Comparison of ENCODE assay signal across 13 cellular contexts in the genomic region with DNA sequence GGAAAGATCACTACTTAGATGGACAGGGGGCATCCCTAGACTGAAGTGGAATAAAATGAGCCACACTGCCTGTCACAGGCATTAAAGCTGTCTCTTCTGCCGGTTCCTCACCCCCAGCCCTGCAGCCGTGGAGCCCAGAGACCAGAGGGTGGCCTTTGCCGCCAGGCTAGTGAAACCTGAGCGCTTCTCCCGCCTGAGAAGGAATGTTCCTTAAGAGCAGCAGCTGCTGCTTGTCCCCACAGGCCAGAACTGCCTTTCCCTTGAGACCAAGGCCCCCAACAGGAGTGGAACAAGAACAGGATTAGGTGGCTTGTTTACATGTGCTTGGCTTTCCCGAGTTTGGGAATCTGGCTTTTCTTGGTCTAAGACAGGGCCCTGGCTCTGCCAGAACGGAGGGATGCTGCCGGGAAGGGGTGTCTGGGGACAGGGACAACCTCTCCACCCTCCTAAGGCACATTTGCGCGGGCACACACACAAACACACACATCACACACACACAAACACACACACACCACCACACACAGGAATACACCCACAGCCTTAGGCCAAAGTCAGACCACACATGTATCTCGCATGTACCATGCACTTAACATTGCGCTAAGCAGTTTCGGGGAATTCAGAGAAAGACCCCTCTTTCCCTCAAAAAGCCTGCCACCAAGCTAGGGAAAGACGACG.
DNase-seq lines count a peak whose midpoint lies in the region; ATAC-seq and TF ChIP-seq lines count a peak whose summit lies in the region.
"Had no signal": no experiment of that assay in that cellular context is flagged by ENCODE, and none has a peak within 500 bp of the region (broad histone marks: within the 10 kb centered on the region; RNA-seq: fewer than 3 reads in every experiment).

No MANE protein-coding gene starts in this region.

- H3K4me3 Mint-ChIP-seq in WTC11, result no peak overlapping the region
- no peak overlapping the region for H3K4me3 Mint-ChIP-seq in CD8-positive, alpha-beta memory T cell
- H3K4me3 Mint-ChIP-seq: activated CD8-positive, alpha-beta memory T cell treated with anti-CD3 and anti-CD28 coated beads, Interleukin-2, amount 10 ng/mL, durations not matched to agents 7 days and 5 days; stimulated activated effector memory CD8-positive, alpha-beta T cell treated with anti-CD3 and anti-CD28 coated beads, Interleukin-12 subunit alpha, Interleukin-12 subunit beta, amount 100 ng/mL, for 72 hours; T-helper 17 cell had no signal

- no peak for TF ChIP-seq EP300 in stomach (IDR thresholded peaks at IDR 0.05)

- POLR2A ChIA-PET in WTC11 (lab: Charles Lee), result interaction anchor here (1.3 kb wide), 1 partner anchor 47 kb away, joined by 4 read pairs; no protein-coding TSS in a partner anchor
- POLR2A ChIA-PET in CD8-positive, alpha-beta memory T cell (lab: Charles Lee), result no interaction called here

- DNase-seq in NCI-H1417 (lab: John Stamatoyannopoulos, UW) (peak in 2 of 3 experiments; percentile 52 to 72), NCI-H1417 treated with DMSO at 0.1 percent for 48 hours (lab: John Stamatoyannopoulos, UW) (no peak), WTC11 (ENCODE audit: low spot score) (peak; percentile 62), left kidney (ENCODE audit: low read depth, low spot score) (peak; percentile 95), stomach (no peak), RKO (ENCODE audit: low spot score) (no peak)
- DNase-seq in CD8-positive, alpha-beta memory T cell, result no peak
- DNase-seq: NCI-H510A treated with DMSO at 0.1 percent for 48 hours had no signal

- peaks cover 23% of the 10 kb centered on the region for H3K27me3 Mint-ChIP-seq in WTC11 (ENCODE audit: low read depth)
- peaks cover 43 to 73% of the 10 kb centered on the region in 2 donors for H3K27me3 Mint-ChIP-seq in CD8-positive, alpha-beta memory T cell

- H3K9me3 ChIP-seq in stomach, result no peaks in the 10 kb centered on the region
- no peaks in the 10 kb centered on the region for H3K9me3 ChIP-seq in CD8-positive, alpha-beta memory T cell (ENCODE audit: low read length)

- H3K27ac ChIP-seq in stomach, result peak overlapping the region in 3 of 5 donors; percentile 10 to 74 (median 43)
- no peak overlapping the region for H3K27ac ChIP-seq in CD8-positive, alpha-beta memory T cell (ENCODE audit: low read depth, low read length)
- H3K27ac ChIP-seq: epithelial cell of prostate had no signal

- peaks cover 5 to 26% (median 15%) of the 10 kb centered on the region in 4 donors for H3K4me1 ChIP-seq in stomach
- no peaks in the 10 kb centered on the region for H3K4me1 ChIP-seq in CD8-positive, alpha-beta memory T cell (ENCODE audit: insufficient read depth, low read length)

- H3K4me3 ChIP-seq in stomach, result peak overlapping the region in 2 of 4 donors; percentile 16 to 17
- H3K4me3 ChIP-seq in CD8-positive, alpha-beta memory T cell (ENCODE audit: low read length), result no peak overlapping the region

- peak; percentile 46 for ATAC-seq in WTC11
- no peak for ATAC-seq in GM21367 (IDR thresholded peaks at IDR 0.05; ENCODE audit: unreplicated experiment)

- H3K27me3 ChIP-seq in stomach, result peaks cover 0 to 19% (median 7%) of the 10 kb centered on the region in 3 donors
- H3K27me3 ChIP-seq in CD8-positive, alpha-beta memory T cell (ENCODE audit: insufficient read depth, low read length, poor library complexity, severe bottlenecking), result peaks cover 9% of the 10 kb centered on the region

- TF ChIP-seq POLR2A in stomach (IDR thresholded peaks at IDR 0.05), result no peak

- intact Hi-C loops in stomach (cut with DNase I; ENCODE audit: low total_unique reads), result no loop called here

- TF ChIP-seq CTCF in WTC11 (IDR thresholded peaks at IDR 0.05) (no peak), stomach (IDR thresholded peaks at IDR 0.05) (no peak)

- H3K36me3 ChIP-seq in stomach, result peaks cover 0 to 9% (median 0%) of the 10 kb centered on the region in 4 donors
- no peaks in the 10 kb centered on the region for H3K36me3 ChIP-seq in CD8-positive, alpha-beta memory T cell (ENCODE audit: insufficient read depth, low read length)

- CTCF ChIA-PET in WTC11 (lab: Charles Lee), result interaction anchor here (0.6 to 10.4 kb wide), 42 partner anchors 8 to 450 kb away, joined by 3 to 96 read pairs (median 4); a partner anchor contains a TSS
- CTCF ChIA-PET in CD8-positive, alpha-beta memory T cell (lab: Charles Lee), result interaction anchor here (0.7 to 1.2 kb wide), 5 partner anchors 8 to 280 kb away, joined by 3 to 5 read pairs (median 3); no protein-coding TSS in a partner anchor

- H3K36me3 Mint-ChIP-seq in WTC11, result no peaks in the 10 kb centered on the region
- H3K36me3 Mint-ChIP-seq in CD8-positive, alpha-beta memory T cell, result no peaks in the 10 kb centered on the region
- H3K36me3 Mint-ChIP-seq: activated CD8-positive, alpha-beta memory T cell treated with anti-CD3 and anti-CD28 coated beads, Interleukin-2, amount 10 ng/mL, durations not matched to agents 7 days and 5 days; stimulated activated effector memory CD8-positive, alpha-beta T cell treated with anti-CD3 and anti-CD28 coated beads, Interleukin-12 subunit alpha, Interleukin-12 subunit beta, amount 100 ng/mL, for 72 hours had no signal

- peaks cover 61% of the 10 kb centered on the region for H3K4me1 Mint-ChIP-seq in WTC11
- peaks cover 8 to 11% (median 10%) of the 10 kb centered on the region in 3 donors for H3K4me1 Mint-ChIP-seq in CD8-positive, alpha-beta memory T cell

- H3K27ac Mint-ChIP-seq in WTC11, result peak overlapping the region; percentile 29; the same call in 1 of the 2 replicates
- no peak overlapping the region for H3K27ac Mint-ChIP-seq in CD8-positive, alpha-beta memory T cell
- H3K27ac Mint-ChIP-seq: activated CD8-positive, alpha-beta memory T cell treated with anti-CD3 and anti-CD28 coated beads, Interleukin-2, amount 10 ng/mL, durations not matched to agents 7 days and 5 days; stimulated activated effector memory CD8-positive, alpha-beta T cell treated with anti-CD3 and anti-CD28 coated beads, Interleukin-12 subunit alpha, Interleukin-12 subunit beta, amount 100 ng/mL, for 72 hours; T-helper 17 cell had no signal

- WGBS in stomach, 5 donors, result 44 to 64% (median 54%) methylated on average over 11 to 15 of the region's 15 CpGs

- no peaks in the 10 kb centered on the region for H3K9me3 Mint-ChIP-seq in WTC11
- H3K9me3 Mint-ChIP-seq in CD8-positive, alpha-beta memory T cell, result no peaks in the 10 kb centered on the region
- H3K9me3 Mint-ChIP-seq: stimulated activated effector memory CD8-positive, alpha-beta T cell treated with anti-CD3 and anti-CD28 coated beads, Interleukin-12 subunit alpha, Interleukin-12 subunit beta, amount 100 ng/mL, for 72 hours had no signal

TF ChIP-seq in WTC11, 78 proteins besides CTCF, POLR2A, EP300 and RAD21:
- TF ChIP-seq, protein P1, sequence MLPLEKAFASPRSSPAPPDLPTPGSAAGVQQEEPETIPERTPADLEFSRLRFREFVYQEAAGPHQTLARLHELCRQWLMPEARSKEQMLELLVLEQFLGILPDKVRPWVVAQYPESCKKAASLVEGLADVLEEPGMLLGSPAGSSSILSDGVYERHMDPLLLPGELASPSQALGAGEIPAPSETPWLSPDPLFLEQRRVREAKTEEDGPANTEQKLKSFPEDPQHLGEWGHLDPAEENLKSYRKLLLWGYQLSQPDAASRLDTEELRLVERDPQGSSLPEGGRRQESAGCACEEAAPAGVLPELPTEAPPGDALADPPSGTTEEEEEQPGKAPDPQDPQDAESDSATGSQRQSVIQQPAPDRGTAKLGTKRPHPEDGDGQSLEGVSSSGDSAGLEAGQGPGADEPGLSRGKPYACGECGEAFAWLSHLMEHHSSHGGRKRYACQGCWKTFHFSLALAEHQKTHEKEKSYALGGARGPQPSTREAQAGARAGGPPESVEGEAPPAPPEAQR (CRISPR knock-in tag; IDR thresholded peaks at IDR 0.05), result no peak
- 0 out of 2 replicates have a peak, but pooled peaks have one; percentile 22 for TF ChIP-seq ZNF121 (CRISPR knock-in tag; IDR thresholded peaks at IDR 0.05)
- no peak for TF ChIP-seq ELF4 (CRISPR knock-in tag; IDR thresholded peaks at IDR 0.05; ENCODE audit: low read depth)
- TF ChIP-seq NFE2L1 (CRISPR knock-in tag; IDR thresholded peaks at IDR 0.05), result no peak

Comparison
In these comparisons a context has a peak if more than half of its experiments do, and no peak if none do; other contexts are left out.
1. DNase-seq: peak in NCI-H1417 (2 of 3), WTC11 (single experiment) and left kidney (single experiment); none in NCI-H1417 treated with DMSO at 0.1 percent for 48 hours (single experiment), stomach (single experiment), CD8-positive, alpha-beta memory T cell (0 of 5) and RKO (single experiment).